ENCODE assay signal across 9 cellular contexts in genomic region chr1:224380003-224380402, GRCh38. TPM values are rescaled to one million over a fixed set of nuclear protein-coding genes. Genes with fewer than 3 reads are reported as not detected.
DNase-seq lines count a peak whose midpoint lies in the region; ATAC-seq, FAIRE-seq and TF ChIP-seq lines count a peak whose summit lies in the region.
"Had no signal": no experiment of that assay in that cellular context is flagged by ENCODE, and none has a peak within 500 bp of the region (broad histone marks: within the 10 kb centered on the region; RNA-seq: fewer than 3 reads in every experiment).

No MANE protein-coding gene starts in this region.

- DNase-seq in T-helper 2 cell = peak in 4 of 5 experiments; percentile 20 to 91 (median 48)
- peak; percentile 15 for DNase-seq in globus pallidus (ENCODE audit: low spot score)
- DNase-seq in NCI-H2081 (lab: John Stamatoyannopoulos, UW) = no peak
- no peak for DNase-seq in GM10266 (ENCODE audit: extremely low spot score)
- no peak for DNase-seq in frontal cortex (ENCODE audit: low spot score in 2 of 2)
- DNase-seq in effector CD8-positive, alpha-beta T cell (lab: John Stamatoyannopoulos, UW) = no peak

- ATAC-seq in GM18870 (IDR thresholded peaks at IDR 0.05; ENCODE audit: unreplicated experiment) = peak; percentile 53
- ATAC-seq in HG02973 (IDR thresholded peaks at IDR 0.05; ENCODE audit: unreplicated experiment) = peak; percentile 70

- no peak for FAIRE-seq in frontal cortex (lab: Jason Lieb, UNC)
- FAIRE-seq: endothelial cell of umbilical vein had no signal

- TF ChIP-seq CTCF in GM10266 (IDR thresholded peaks at IDR 0.05; ENCODE audit: control insufficient read depth, insufficient read depth, low read depth, missing control alignments) = no peak

RNA-seq across cellular contexts. Expression of gene CNIH4, which starts 23.3 kb away (rescaled TPM):
- total RNA-seq in frontal cortex = 39.1 TPM

RNA-seq across cellular contexts. Expression of gene NVL, which starts 50.0 kb away (rescaled TPM):
- 35.5 TPM for total RNA-seq in frontal cortex

RNA-seq across cellular contexts. Expression of gene WDR26, which starts 54.6 kb away (rescaled TPM):
- 58.7 TPM for total RNA-seq in frontal cortex

Comparison
In these comparisons a context has a peak if more than half of its experiments do, and no peak if none do; other contexts are left out.
1. DNase-seq: peak in T-helper 2 cell (4 of 5) and globus pallidus (single experiment); none in NCI-H2081 (0 of 2), GM10266 (single experiment), frontal cortex (0 of 2) and effector CD8-positive, alpha-beta T cell (single experiment).